Comparison of ENCODE assay signal across 27 cellular contexts in the genomic region with DNA sequence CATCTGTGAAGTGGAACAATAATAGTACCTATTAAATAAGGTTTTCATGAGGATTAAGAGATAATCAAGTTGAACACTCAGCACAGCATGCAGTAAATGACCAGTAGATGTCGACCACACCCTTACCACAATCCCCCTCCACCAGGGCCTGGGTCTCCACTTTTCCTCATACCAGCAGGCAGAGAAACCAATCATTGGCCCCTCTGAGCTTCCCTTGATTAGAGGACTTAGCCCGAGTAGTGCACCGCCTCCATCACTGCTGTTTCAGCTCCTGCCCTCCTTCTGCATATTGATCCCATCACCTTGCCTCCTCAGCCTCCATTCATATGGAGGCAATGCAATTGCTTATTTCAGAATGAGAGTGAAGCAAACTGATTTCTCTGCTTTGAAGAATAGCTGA.
"Had no signal": no experiment of that assay in that cellular context is flagged by ENCODE, and none has a peak within 500 bp of the region (broad histone marks: within the 10 kb centered on the region; RNA-seq: fewer than 3 reads in every experiment).

No MANE protein-coding gene starts in this region.

- H3K27ac Mint-ChIP-seq: activated B cell treated with CpG ODN at 0.5 μM for 24 hours; activated CD8-positive, alpha-beta T cell treated with anti-CD3 and anti-CD28 coated beads for 36 hours; activated naive CD8-positive, alpha-beta T cell; activated T-helper 17 cell treated with anti-CD3 and anti-CD28 coated beads, Interleukin-2, amount 50 U/mL, for 72 hours had no signal

- H3K27me3 ChIP-seq: body of pancreas, colonic mucosa, esophagus squamous epithelium, gastroesophageal sphincter had no signal

- DNase-seq: activated B cell treated with CpG ODN at 0.5 μM for 24 hours; activated CD4-positive, alpha-beta T cell treated with anti-CD3 and anti-CD28 coated beads for 48 hours; activated CD4-positive, alpha-beta T cell treated with anti-CD3 and anti-CD28 coated beads, Interleukin-2, amount 50 U/mL, for 1 hour; activated CD4-positive, alpha-beta T cell treated with anti-CD3 and anti-CD28 coated beads, Interleukin-2, amount 50 U/mL, for 48 hours; activated CD8-positive, alpha-beta memory T cell treated with anti-CD3 and anti-CD28 coated beads for 24 hours; activated CD8-positive, alpha-beta T cell treated with anti-CD3 and anti-CD28 coated beads for 36 hours; activated effector memory CD4-positive, alpha-beta T cell treated with Interleukin-2 at 50 U/mL for 16 hours; activated gamma-delta T cell treated with Interleukin-2 at 50 U/mL for 16 hours; activated naive CD4-positive, alpha-beta T cell treated with anti-CD3 and anti-CD28 coated beads, Interleukin-2, amount 50 U/mL, for 16 hours; activated naive CD4-positive, alpha-beta T cell treated with Interleukin-2 at 50 U/mL for 16 hours; activated T-cell treated with anti-CD3 and anti-CD28 coated beads, Interleukin-2, amount 50 U/mL, for 4 hours; amniotic stem cell; aorta; body of pancreas; caudate nucleus; colonic mucosa; dorsolateral prefrontal cortex; effector memory CD4-positive, alpha-beta T cell; erythroblast; esophagus squamous epithelium; foreskin melanocyte; heart right ventricle; T-helper 2 cell had no signal

- H3K27me3 Mint-ChIP-seq: activated B cell treated with CpG ODN at 0.5 μM for 24 hours; activated CD8-positive, alpha-beta T cell treated with anti-CD3 and anti-CD28 coated beads for 36 hours; activated naive CD8-positive, alpha-beta T cell; activated T-helper 17 cell treated with anti-CD3 and anti-CD28 coated beads, Interleukin-2, amount 50 U/mL, for 72 hours had no signal

- H3K4me1 Mint-ChIP-seq: activated B cell treated with CpG ODN at 0.5 μM for 24 hours; activated T-helper 17 cell treated with anti-CD3 and anti-CD28 coated beads, Interleukin-2, amount 50 U/mL, for 72 hours had no signal

- H3K4me1 ChIP-seq: body of pancreas, colonic mucosa, esophagus squamous epithelium, gastroesophageal sphincter, heart right ventricle had no signal

- H3K9me3 ChIP-seq: body of pancreas, colonic mucosa, esophagus squamous epithelium, gastroesophageal sphincter, heart right ventricle had no signal

- H3K36me3 Mint-ChIP-seq: activated naive CD8-positive, alpha-beta T cell had no signal

- H3K4me3 Mint-ChIP-seq: activated B cell treated with CpG ODN at 0.5 μM for 24 hours; activated CD8-positive, alpha-beta T cell treated with anti-CD3 and anti-CD28 coated beads for 36 hours; activated naive CD8-positive, alpha-beta T cell; activated T-cell treated with anti-CD3 and anti-CD28 coated beads, Interleukin-2, amount 50 U/mL, for 4 hours; activated T-helper 17 cell treated with anti-CD3 and anti-CD28 coated beads, Interleukin-2, amount 50 U/mL, for 72 hours had no signal

- H3K36me3 ChIP-seq: colonic mucosa, esophagus squamous epithelium, gastroesophageal sphincter, heart right ventricle had no signal

- ATAC-seq: activated CD4-positive, CD25-positive, alpha-beta regulatory T cell treated with anti-CD3 and anti-CD28 coated beads, Interleukin-2, amount 50 U/mL, for 24 hours; activated CD8-positive, alpha-beta T cell treated with anti-CD3 and anti-CD28 coated beads for 36 hours; activated T-cell treated with anti-CD3 and anti-CD28 coated beads, Interleukin-2, amount 50 U/mL, for 4 hours; activated T-helper 17 cell treated with anti-CD3 and anti-CD28 coated beads, Interleukin-2, amount 50 U/mL, for 72 hours; body of pancreas; gastroesophageal sphincter; heart right ventricle had no signal

- H3K4me3 ChIP-seq: body of pancreas, colonic mucosa, dorsolateral prefrontal cortex, esophagus squamous epithelium, gastroesophageal sphincter, heart right ventricle had no signal

- H3K27ac ChIP-seq: body of pancreas, colonic mucosa, dorsolateral prefrontal cortex, esophagus squamous epithelium, gastroesophageal sphincter, heart right ventricle had no signal

- H3K9me3 Mint-ChIP-seq: activated CD8-positive, alpha-beta T cell treated with anti-CD3 and anti-CD28 coated beads for 36 hours had no signal
